13 cellular contexts compared by ENCODE assay signal in genomic region chr14:39763402-39763890, GRCh38.
A peak's percentile ranks its signal among the peaks of the same experiment; 100 is the strongest.
DNase-seq lines count a peak whose midpoint lies in the region; ATAC-seq and TF ChIP-seq lines count a peak whose summit lies in the region.
"Had no signal": no experiment of that assay in that cellular context is flagged by ENCODE, and none has a peak within 500 bp of the region (broad histone marks: within the 10 kb centered on the region; RNA-seq: fewer than 3 reads in every experiment).

No MANE protein-coding gene starts in this region.

- ATAC-seq in GM18909 (IDR thresholded peaks at IDR 0.05; ENCODE audit: poor library complexity, unreplicated experiment) (peak; percentile 63), GM21576 (IDR thresholded peaks at IDR 0.05; ENCODE audit: unreplicated experiment) (peak; percentile 20), HG03432 (IDR thresholded peaks at IDR 0.05; ENCODE audit: unreplicated experiment) (peak; percentile 49)

- DNase-seq in nephron progenitor cell, result no peak
- DNase-seq in amniotic stem cell (lab: John Stamatoyannopoulos, UW), result no peak
- DNase-seq in NCI-H748 (lab: John Stamatoyannopoulos, UW; ENCODE audit: unreplicated experiment), result no peak
- DNase-seq in COLO829 (ENCODE audit: low spot score), result no peak
- DNase-seq: aorta; effector CD8-positive, alpha-beta T cell; glutamatergic neuron; HFFc6; NCI-H1694; nucleus accumbens had no signal

- peak overlapping the region; percentile 41 for H3K27ac Mint-ChIP-seq in nephron progenitor cell
- H3K27ac Mint-ChIP-seq: HFFc6 had no signal

- no peaks in the 10 kb centered on the region for H3K27me3 Mint-ChIP-seq in nephron progenitor cell (ENCODE audit: low read depth, poor library complexity)

- H3K36me3 Mint-ChIP-seq in nephron progenitor cell (ENCODE audit: low read depth), result no peaks in the 10 kb centered on the region

- H3K9me3 Mint-ChIP-seq in nephron progenitor cell, result no peaks in the 10 kb centered on the region

- no peak for TF ChIP-seq CTCF in nephron progenitor cell (IDR thresholded peaks at IDR 0.05)

- H3K4me1 Mint-ChIP-seq in nephron progenitor cell, result peaks cover 6% of the 10 kb centered on the region

- H3K4me3 Mint-ChIP-seq in nephron progenitor cell, result no peak overlapping the region
- H3K4me3 Mint-ChIP-seq: HFFc6 had no signal
